1 cellular context compared by ENCODE assay signal in genomic region chr3:45199837-45200648, GRCh38.
TF ChIP-seq lines count a peak whose summit lies in the region.

No MANE protein-coding gene starts in this region.

TF ChIP-seq in WTC11, 78 proteins besides CTCF, POLR2A, EP300 and RAD21 (continued from another document):
- TF ChIP-seq TEAD4 (CRISPR knock-in tag; IDR thresholded peaks at IDR 0.05) (no peak), GRHL2 (CRISPR knock-in tag; IDR thresholded peaks at IDR 0.05; ENCODE audit: insufficient replicate concordance, severe bottlenecking) (no peak), HMGA2 (CRISPR knock-in tag; IDR thresholded peaks at IDR 0.05) (no peak)
